Comparison of ENCODE assay signal across 8 cellular contexts in genomic region chr10:74175510-74176379, GRCh38. TPM values are rescaled to one million over a fixed set of nuclear protein-coding genes. Genes with fewer than 3 reads are reported as not detected.
DNase-seq lines count a peak whose midpoint lies in the region; ATAC-seq and TF ChIP-seq lines count a peak whose summit lies in the region.

No MANE protein-coding gene starts in this region.

- H3K27me3 Mint-ChIP-seq in CD14-positive monocyte (ENCODE audit: low read depth in 3 of 3) (peaks cover 0 to 2% (median 0%) of the 10 kb centered on the region in 3 donors), nephron progenitor cell (ENCODE audit: low read depth, poor library complexity) (no peaks in the 10 kb centered on the region)

- 0 out of 2 replicates have a peak, but pooled peaks cover 9% of the 10 kb centered on the region for H3F3A ChIP-seq in Loucy (ENCODE audit: low read depth)

- H3K27ac Mint-ChIP-seq in CD14-positive monocyte (peak overlapping the region; percentile 94 to 98 (median 97)), nephron progenitor cell (peak overlapping the region; percentile 77)

- H3K4me1 Mint-ChIP-seq in CD14-positive monocyte (peaks cover 23% of the 10 kb centered on the region), nephron progenitor cell (peaks cover 14% of the 10 kb centered on the region)

- peak overlapping the region; percentile 95 for H3K4me2 ChIP-seq in Loucy (ENCODE audit: low read depth, low read length, poor library complexity, severe bottlenecking)

- no peak for TF ChIP-seq CTCF in CD14-positive monocyte (IDR thresholded peaks at IDR 0.05)
- no peak for TF ChIP-seq CTCF in Loucy (conservative IDR thresholded peaks at IDR 0.05; ENCODE audit: low read length)
- TF ChIP-seq CTCF in dorsolateral prefrontal cortex (IDR thresholded peaks at IDR 0.05 in 54 of 56, conservative IDR thresholded peaks at IDR 0.05 in 2 of 56; ENCODE audit: low read depth in 1 of 56, partially characterized antibody in 56 of 56), result peak in 1 of 56 donors; percentile 1
- TF ChIP-seq CTCF in nephron progenitor cell (IDR thresholded peaks at IDR 0.05), result no peak

- peaks cover 35% of the 10 kb centered on the region for H3K4me1 ChIP-seq in Loucy (ENCODE audit: insufficient read depth, low read length, poor library complexity, severe bottlenecking)

- H3K36me3 Mint-ChIP-seq in CD14-positive monocyte (no peaks in the 10 kb centered on the region), nephron progenitor cell (ENCODE audit: low read depth) (peaks cover 10% of the 10 kb centered on the region)

- H3K9me2 ChIP-seq in Loucy (replicated peaks; ENCODE audit: low read depth, low read length), result no peaks in the 10 kb centered on the region

- no peaks in the 10 kb centered on the region for H3K9me3 ChIP-seq in Loucy (ENCODE audit: insufficient read depth, low read depth, low read length)

- DNase-seq in CD14-positive monocyte (ENCODE audit: low spot score) (no peak), dorsolateral prefrontal cortex (no peak), nephron progenitor cell (no peak), dedifferentiated amniotic fluid mesenchymal stem cell (ENCODE audit: extremely low spot score) (no peak)

- H3K4me3 Mint-ChIP-seq in CD14-positive monocyte (peak overlapping the region; percentile 91 to 95), nephron progenitor cell (peak overlapping the region; percentile 90)

- no peaks in the 10 kb centered on the region for H4K20me1 ChIP-seq in Loucy (ENCODE audit: insufficient read depth, low read length, poor library complexity, severe bottlenecking)

- H2AFZ ChIP-seq in Loucy (ENCODE audit: low read length), result peak overlapping the region; percentile 98

- H3K79me2 ChIP-seq in Loucy (ENCODE audit: insufficient read depth, low read length), result peaks cover 30% of the 10 kb centered on the region

- H3K4me3 ChIP-seq in Loucy (ENCODE audit: low read length, poor library complexity, severe bottlenecking) (peak overlapping the region; percentile 94), dorsolateral prefrontal cortex (peak overlapping the region; percentile 42 to 99 (median 85))

- intact Hi-C loops in CD14-positive monocyte (cut with micrococcal nuclease) (loop anchor here in 1 of 2 donors (5.0 kb wide), 2 partner anchors 33 to 37 kb away; no protein-coding TSS in a partner anchor), dorsolateral prefrontal cortex (cut with DNase I) (loop anchor here (2.0 kb wide), 1 partner anchor 25 kb away; the partner anchor contains the start of genes ADK (in 2 of the 2) and AP3M1 (in 2 of the 2))

- H3K36me3 ChIP-seq in Loucy (ENCODE audit: insufficient read depth, low read length), result no peaks in the 10 kb centered on the region

- ATAC-seq in HG03280 (IDR thresholded peaks at IDR 0.05; ENCODE audit: unreplicated experiment) (no peak), HG03025 (IDR thresholded peaks at IDR 0.05; ENCODE audit: low FRiP score, unreplicated experiment) (no peak), GM18502 (IDR thresholded peaks at IDR 0.05; ENCODE audit: poor library complexity, unreplicated experiment) (no peak)

- no peaks in the 10 kb centered on the region for H3K27me3 ChIP-seq in Loucy (ENCODE audit: insufficient read depth, low read length, poor library complexity, severe bottlenecking)
- no peaks in the 10 kb centered on the region for H3K27me3 ChIP-seq in dorsolateral prefrontal cortex

- H3K9me3 Mint-ChIP-seq in CD14-positive monocyte, result no peaks in the 10 kb centered on the region
- H3K9me3 Mint-ChIP-seq in nephron progenitor cell, result no peaks in the 10 kb centered on the region

- peak overlapping the region; percentile 86 for H3K9ac ChIP-seq in Loucy (ENCODE audit: low read depth, low read length, poor library complexity, severe bottlenecking)

- peak overlapping the region; percentile 53 to 96 (median 89) for H3K27ac ChIP-seq in dorsolateral prefrontal cortex

RNA-seq across cellular contexts. Expression of gene ADK, which starts 24.7 kb away (rescaled TPM):
- polyA plus RNA-seq in CD14-positive monocyte, result 10 to 100 TPM; 35.7 to 38.2 TPM
- total RNA-seq in dorsolateral prefrontal cortex, result 10 to 100 TPM; 26.7 to 48.2 (median 34.8) TPM

RNA-seq across cellular contexts. Expression of gene AP3M1, which starts 25.1 kb away (rescaled TPM):
- polyA plus RNA-seq in CD14-positive monocyte, result 10 to 100 TPM; 23.2 to 32.0 TPM
- total RNA-seq in dorsolateral prefrontal cortex, result 10 to 100 TPM; 19.6 to 34.9 (median 26.7) TPM
